9 cellular contexts compared by ENCODE assay signal in genomic region chr19:46951236-46951986, GRCh38.
A peak's percentile ranks its signal among the peaks of the same experiment; 100 is the strongest.
DNase-seq lines count a peak whose midpoint lies in the region; ATAC-seq, FAIRE-seq and TF ChIP-seq lines count a peak whose summit lies in the region.
"Had no signal": no experiment of that assay in that cellular context is flagged by ENCODE, and none has a peak within 500 bp of the region (broad histone marks: within the 10 kb centered on the region; RNA-seq: fewer than 3 reads in every experiment).

No MANE protein-coding gene starts in this region.

- no peak for TF ChIP-seq POLR2A in body of pancreas (IDR thresholded peaks at IDR 0.05)

- H3K36me3 Mint-ChIP-seq in Caco-2 (ENCODE audit: insufficient read depth, unreplicated experiment) (peaks cover 72% of the 10 kb centered on the region), astrocyte (ENCODE audit: low read depth, unreplicated experiment) (peaks cover 31% of the 10 kb centered on the region)
- no peaks in the 10 kb centered on the region for H3K36me3 Mint-ChIP-seq in natural killer cell treated with Interleukin-12 subunit alpha and Interleukin-12 subunit beta and Interleukin-15 and Interleukin-18, amount 100 ng/mL, for 72 hours

- H3K27me3 ChIP-seq in Caco-2 (replicated peaks; ENCODE audit: control insufficient read depth, insufficient read depth, low read length) = no peaks in the 10 kb centered on the region
- H3K27me3 ChIP-seq in astrocyte (ENCODE audit: insufficient read depth, low read length) = no peaks in the 10 kb centered on the region
- H3K27me3 ChIP-seq in body of pancreas = no peaks in the 10 kb centered on the region
- H3K27me3 ChIP-seq: uterus had no signal

- H3K27ac ChIP-seq in astrocyte (ENCODE audit: low read depth, low read length) (peak overlapping the region; percentile 9), body of pancreas (no peak overlapping the region)
- H3K27ac ChIP-seq: uterus had no signal

- peaks cover 16% of the 10 kb centered on the region for H4K20me1 ChIP-seq in astrocyte (ENCODE audit: insufficient read depth, low read length)

- H3K4me1 Mint-ChIP-seq in Caco-2 (ENCODE audit: low read depth, unreplicated experiment) (peaks cover 62% of the 10 kb centered on the region), astrocyte (ENCODE audit: low read depth, unreplicated experiment) (peaks cover 27% of the 10 kb centered on the region)
- peaks cover 55 to 67% of the 10 kb centered on the region in 2 donors for H3K4me1 Mint-ChIP-seq in natural killer cell treated with Interleukin-12 subunit alpha and Interleukin-12 subunit beta and Interleukin-15 and Interleukin-18, amount 100 ng/mL, for 72 hours (ENCODE audit: low read depth in 2 of 2)

- CTCF ChIA-PET in Caco-2 (lab: Charles Lee) = interaction anchor here (1.3 kb wide), 1 partner anchor 26 kb away, joined by 3 read pairs; no protein-coding TSS in a partner anchor

- no peaks in the 10 kb centered on the region for H3K27me3 Mint-ChIP-seq in Caco-2 (ENCODE audit: insufficient read depth, unreplicated experiment)
- H3K27me3 Mint-ChIP-seq in astrocyte (ENCODE audit: low read depth, unreplicated experiment) = no peaks in the 10 kb centered on the region
- no peaks in the 10 kb centered on the region for H3K27me3 Mint-ChIP-seq in natural killer cell treated with Interleukin-12 subunit alpha and Interleukin-12 subunit beta and Interleukin-15 and Interleukin-18, amount 100 ng/mL, for 72 hours

- H3K4me1 ChIP-seq in Caco-2 = peaks cover 56% of the 10 kb centered on the region
- peaks cover 29% of the 10 kb centered on the region for H3K4me1 ChIP-seq in astrocyte (ENCODE audit: insufficient read depth, low read length)
- peaks cover 33% of the 10 kb centered on the region for H3K4me1 ChIP-seq in body of pancreas

- DNase-seq in Caco-2 = peak; percentile 72 to 87
- DNase-seq in HuH-7 (ENCODE audit: low spot score) = peak; percentile 55
- DNase-seq in astrocyte (ENCODE audit: low read depth) = peak; percentile 47
- no peak for DNase-seq in natural killer cell treated with Interleukin-12 subunit alpha and Interleukin-12 subunit beta and Interleukin-15 and Interleukin-18, amount 100 ng/mL, for 72 hours (ENCODE audit: low spot score)
- no peak for DNase-seq in body of pancreas
- no peak for DNase-seq in NCI-H2196 treated with DMSO at 0.1 percent for 48 hours (lab: John Stamatoyannopoulos, UW; ENCODE audit: unreplicated experiment)
- DNase-seq: uterus had no signal

- 73 to 80% methylated on average over 6 of the region's 6 CpGs for whole genome bisulfite sequencing in body of pancreas, 2 donors

- POLR2A ChIA-PET in Caco-2 (lab: Charles Lee) = interaction anchor here (0.5 kb wide), 1 partner anchor 22 kb away, joined by 3 read pairs; no protein-coding TSS in a partner anchor

- no TSS peak for BruUV-seq in Caco-2 (replicated peaks; lab: Mats Ljungman, UMichigan)

- H3K9ac ChIP-seq in astrocyte (ENCODE audit: low read length) = peak overlapping the region; percentile 16

- peaks cover 74% of the 10 kb centered on the region for H3K79me2 ChIP-seq in astrocyte (ENCODE audit: insufficient read depth, low read length)

- H3K4me3 Mint-ChIP-seq in Caco-2 (ENCODE audit: unreplicated experiment) = peak overlapping the region; percentile 60
- peak overlapping the region; percentile 9 for H3K4me3 Mint-ChIP-seq in astrocyte (ENCODE audit: unreplicated experiment)
- peak overlapping the region; percentile 61 for H3K4me3 Mint-ChIP-seq in natural killer cell treated with Interleukin-12 subunit alpha and Interleukin-12 subunit beta and Interleukin-15 and Interleukin-18, amount 100 ng/mL, for 72 hours

- intact Hi-C loops in Caco-2 (cut with micrococcal nuclease; ENCODE audit: unreplicated experiment) (no loop called here), body of pancreas (cut with DNase I) (no loop called here)

- no peaks in the 10 kb centered on the region for H3K9me3 Mint-ChIP-seq in Caco-2 (ENCODE audit: unreplicated experiment)
- H3K9me3 Mint-ChIP-seq in astrocyte (ENCODE audit: unreplicated experiment) = peaks cover 2% of the 10 kb centered on the region
- H3K9me3 Mint-ChIP-seq in natural killer cell treated with Interleukin-12 subunit alpha and Interleukin-12 subunit beta and Interleukin-15 and Interleukin-18, amount 100 ng/mL, for 72 hours = no peaks in the 10 kb centered on the region

- H3K9me3 ChIP-seq in Caco-2 = no peaks in the 10 kb centered on the region
- no peaks in the 10 kb centered on the region for H3K9me3 ChIP-seq in astrocyte (ENCODE audit: insufficient read depth, low read depth, low read length)
- H3K9me3 ChIP-seq in body of pancreas = no peaks in the 10 kb centered on the region
- H3K9me3 ChIP-seq: uterus had no signal

- 0 out of 2 replicates have a peak, but pooled peaks cover 2% of the 10 kb centered on the region for H3K36me3 ChIP-seq in Caco-2 (ENCODE audit: control insufficient read depth, insufficient read depth, low read length)
- no peaks in the 10 kb centered on the region for H3K36me3 ChIP-seq in astrocyte (ENCODE audit: insufficient read depth, low read length)
- H3K36me3 ChIP-seq in body of pancreas (replicated peaks in 1 of 2; ENCODE audit: insufficient read depth in 1 of 2, low read depth in 2 of 2) = no peaks in the 10 kb centered on the region
- H3K36me3 ChIP-seq: uterus had no signal

- peak; percentile 64 for FAIRE-seq in astrocyte (lab: Jason Lieb, UNC)
- FAIRE-seq: GM19239 had no signal

- peak overlapping the region; percentile 45 for H3K4me2 ChIP-seq in astrocyte (ENCODE audit: low read length)

- TF ChIP-seq CTCF in Caco-2 (IDR thresholded peaks at IDR 0.05; ENCODE audit: insufficient read depth in 1 of 2, low read depth in 1 of 2, low read length in 1 of 2, severe bottlenecking in 1 of 2, unreplicated experiment in 1 of 2) (no peak), astrocyte (IDR thresholded peaks at IDR 0.05; ENCODE audit: insufficient read depth, low read depth, low read length) (no peak), body of pancreas (IDR thresholded peaks at IDR 0.05) (no peak)

- peak overlapping the region; percentile 85 for H3K27ac Mint-ChIP-seq in Caco-2 (ENCODE audit: unreplicated experiment)
- H3K27ac Mint-ChIP-seq in astrocyte (ENCODE audit: unreplicated experiment) = peak overlapping the region; percentile 6
- H3K27ac Mint-ChIP-seq in natural killer cell treated with Interleukin-12 subunit alpha and Interleukin-12 subunit beta and Interleukin-15 and Interleukin-18, amount 100 ng/mL, for 72 hours = peak overlapping the region; percentile 79 to 84

- H2AFZ ChIP-seq in astrocyte (ENCODE audit: low read depth, low read length) = no peak overlapping the region

- peak in 1 of 2 donors; percentile 76 for ATAC-seq in natural killer cell treated with Interleukin-12 subunit alpha and Interleukin-12 subunit beta and Interleukin-15 and Interleukin-18, amount 100 ng/mL, for 72 hours
- no peak for ATAC-seq in body of pancreas
- ATAC-seq in HG02938 (IDR thresholded peaks at IDR 0.05; ENCODE audit: unreplicated experiment) = no peak

- H3K4me3 ChIP-seq in Caco-2 (ENCODE audit: low read depth, low read length) (no peak overlapping the region), astrocyte (ENCODE audit: insufficient read depth, low read depth, low read length) (no peak overlapping the region), body of pancreas (no peak overlapping the region)
- H3K4me3 ChIP-seq: uterus had no signal

Comparison
In these comparisons a context has a peak if more than half of its experiments do, and no peak if none do; other contexts are left out.
1. DNase-seq: peak in Caco-2 (2 of 2), HuH-7 (single experiment) and astrocyte (single experiment); none in natural killer cell treated with Interleukin-12 subunit alpha and Interleukin-12 subunit beta and Interleukin-15 and Interleukin-18, amount 100 ng/mL, for 72 hours (single experiment), body of pancreas (0 of 4) and NCI-H2196 treated with DMSO at 0.1 percent for 48 hours (single experiment).
2. H3K27ac Mint-ChIP-seq: peak in every context shown above with its lines; median percentile 85 in Caco-2; 82 in natural killer cell treated with Interleukin-12 subunit alpha and Interleukin-12 subunit beta and Interleukin-15 and Interleukin-18, amount 100 ng/mL, for 72 hours; 6 in astrocyte.
3. H3K4me3 Mint-ChIP-seq: peak in every context shown above with its lines; median percentile 61 in natural killer cell treated with Interleukin-12 subunit alpha and Interleukin-12 subunit beta and Interleukin-15 and Interleukin-18, amount 100 ng/mL, for 72 hours; 60 in Caco-2; 9 in astrocyte.